In genomic region chr2:46361920-46362666, GRCh38 we compare ENCODE assay signal across 1 cellular context.
TF ChIP-seq lines count a peak whose summit lies in the region.

No MANE protein-coding gene starts in this region.

TF ChIP-seq in IMR-90, 13 proteins besides CTCF, POLR2A, EP300 and RAD21 (continued from another document):
- TF ChIP-seq ELK1 (IDR thresholded peaks at IDR 0.05; ENCODE audit: borderline replicate concordance, low read depth, low read length) = no peak
- no peak for TF ChIP-seq MAZ (IDR thresholded peaks at IDR 0.05; ENCODE audit: borderline replicate concordance, low read depth, low read length)
- TF ChIP-seq MAFK (IDR thresholded peaks at IDR 0.05; ENCODE audit: low read depth, low read length) = no peak
- no peak for TF ChIP-seq RFX5 (IDR thresholded peaks at IDR 0.05; ENCODE audit: low read depth, low read length)
- no peak for TF ChIP-seq MXI1 (IDR thresholded peaks at IDR 0.05; ENCODE audit: borderline replicate concordance, low read depth, low read length)
- TF ChIP-seq NFE2L2 (IDR thresholded peaks at IDR 0.05; ENCODE audit: low read depth, low read length) = no peak
